8 cellular contexts compared by ENCODE assay signal in the genomic region with DNA sequence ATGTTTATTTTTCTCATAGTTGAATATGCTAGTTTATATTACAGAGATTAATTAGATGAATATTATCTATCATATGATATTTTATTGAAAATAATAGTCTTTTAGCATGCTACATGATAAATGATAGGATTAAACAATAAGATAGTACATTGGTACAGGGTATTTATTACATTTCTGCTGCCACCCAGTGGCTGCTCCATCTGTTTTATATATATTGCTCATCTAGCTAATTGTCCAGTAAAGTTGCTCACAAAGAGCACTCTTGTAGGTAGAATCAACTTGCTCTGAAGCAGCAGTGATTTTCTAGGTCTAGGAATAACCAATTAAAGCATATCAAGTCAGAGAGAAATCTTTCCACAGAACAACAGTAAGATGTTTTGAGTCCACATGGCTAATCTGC.
DNase-seq lines count a peak whose midpoint lies in the region; ATAC-seq and TF ChIP-seq lines count a peak whose summit lies in the region.

No MANE protein-coding gene starts in this region.

- H3K4me1 ChIP-seq in DND-41 (ENCODE audit: insufficient read depth, low read length) (no peaks in the 10 kb centered on the region), MM.1S (ENCODE audit: low read length) (no peaks in the 10 kb centered on the region)

- H3K9ac ChIP-seq in DND-41 (ENCODE audit: low read depth, low read length) (no peak overlapping the region), MM.1S (ENCODE audit: low read length) (no peak overlapping the region)

- H2AFZ ChIP-seq in DND-41 (ENCODE audit: low read depth, low read length): no peak overlapping the region
- H2AFZ ChIP-seq in MM.1S (ENCODE audit: low read length): no peak overlapping the region

- H3K27me3 ChIP-seq in DND-41 (ENCODE audit: insufficient read depth, low read length, poor library complexity) (no peaks in the 10 kb centered on the region), MM.1S (replicated peaks; ENCODE audit: insufficient read depth, low read length) (no peaks in the 10 kb centered on the region)

- H3K27ac ChIP-seq in DND-41 (ENCODE audit: low read length) (no peak overlapping the region), MM.1S (ENCODE audit: low read length) (no peak overlapping the region)

- TF ChIP-seq CTCF in DND-41 (IDR thresholded peaks at IDR 0.05; ENCODE audit: borderline replicate concordance, extremely low read depth, low read length, poor library complexity, severe bottlenecking) (peak; percentile 38), MM.1S (IDR thresholded peaks at IDR 0.05; ENCODE audit: low read length) (peak; percentile 33)

- no peak overlapping the region for H3K4me3 ChIP-seq in DND-41 (ENCODE audit: low read depth in 1 of 2, low read length in 2 of 2)
- H3K4me3 ChIP-seq in MM.1S (ENCODE audit: low read length): no peak overlapping the region

- H3K9me3 ChIP-seq in DND-41 (ENCODE audit: insufficient read depth, low read length, severe bottlenecking): no peaks in the 10 kb centered on the region
- H3K9me3 ChIP-seq in MM.1S (replicated peaks; ENCODE audit: insufficient read depth, low read length): no peaks in the 10 kb centered on the region

- no peak for DNase-seq in DND-41
- peak; percentile 28 for DNase-seq in MM.1S
- DNase-seq in astrocyte of the hippocampus (ENCODE audit: low read depth, low spot score): peak; percentile 51
- DNase-seq in midbrain (lab: John Stamatoyannopoulos, UW): peak; percentile 17
- no peak for DNase-seq in NOMO-1 treated with DMSO at 0.1 percent for 48 hours (lab: John Stamatoyannopoulos, UW; ENCODE audit: unreplicated experiment)

- H4K20me1 ChIP-seq in DND-41 (ENCODE audit: insufficient read depth, low read length) (no peaks in the 10 kb centered on the region), MM.1S (ENCODE audit: insufficient read depth, low read length) (no peaks in the 10 kb centered on the region)

- no peaks in the 10 kb centered on the region for H3F3A ChIP-seq in MM.1S (ENCODE audit: insufficient read depth, low read length)

- H3K79me2 ChIP-seq in DND-41 (ENCODE audit: insufficient read depth, low read length) (no peaks in the 10 kb centered on the region), MM.1S (ENCODE audit: low read length) (no peaks in the 10 kb centered on the region)

- no peaks in the 10 kb centered on the region; the same call in 1 of the 2 replicates for H3K9me2 ChIP-seq in MM.1S (replicated peaks; ENCODE audit: insufficient read depth, low read length)

- H3K4me2 ChIP-seq in DND-41 (ENCODE audit: insufficient read depth, low read length) (no peak overlapping the region), MM.1S (ENCODE audit: low read depth, low read length) (no peak overlapping the region)

- ATAC-seq in DND-41 (ENCODE audit: insufficient read depth, low read depth): no peak
- no peak for ATAC-seq in HG02588 (IDR thresholded peaks at IDR 0.05; ENCODE audit: unreplicated experiment)
- no peak for ATAC-seq in HG02981 (IDR thresholded peaks at IDR 0.05; ENCODE audit: unreplicated experiment)
- ATAC-seq in HG03025 (IDR thresholded peaks at IDR 0.05; ENCODE audit: low FRiP score, unreplicated experiment): no peak

- H3K36me3 ChIP-seq in DND-41 (ENCODE audit: insufficient read depth, low read length) (no peaks in the 10 kb centered on the region), MM.1S (replicated peaks; ENCODE audit: insufficient read depth, low read length) (no peaks in the 10 kb centered on the region)

Comparison
In these comparisons a context has a peak if more than half of its experiments do, and no peak if none do; other contexts are left out.
1. DNase-seq: peak in MM.1S (single experiment), astrocyte of the hippocampus (single experiment) and midbrain (single experiment); none in DND-41 (single experiment) and NOMO-1 treated with DMSO at 0.1 percent for 48 hours (single experiment).